In the genomic region with DNA sequence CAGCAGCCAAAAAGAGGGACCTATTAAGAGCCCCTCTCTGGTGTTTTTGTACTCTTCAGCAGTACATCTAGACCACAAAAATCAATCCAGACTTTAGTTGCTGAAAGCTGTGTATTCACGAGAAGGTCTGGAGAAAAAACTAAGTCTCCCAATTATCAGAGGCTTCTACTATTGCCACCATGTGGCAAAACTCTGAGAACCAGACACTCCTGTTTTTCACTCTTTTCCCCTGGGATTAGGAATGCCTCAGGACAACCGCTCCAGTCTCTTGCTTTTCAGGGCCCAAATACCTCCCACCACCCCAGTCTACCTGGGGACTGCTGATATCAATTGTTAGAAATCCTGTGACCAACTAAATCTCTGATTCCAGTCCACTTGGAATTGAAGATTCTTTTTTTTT, we compare ENCODE assay signal across 1 cellular context.
TF ChIP-seq lines count a peak whose summit lies in the region.

No MANE protein-coding gene starts in this region.

TF ChIP-seq in GM23338, 12 proteins besides CTCF, POLR2A, EP300 and RAD21 (continued from another document):
- TF ChIP-seq, protein P1, sequence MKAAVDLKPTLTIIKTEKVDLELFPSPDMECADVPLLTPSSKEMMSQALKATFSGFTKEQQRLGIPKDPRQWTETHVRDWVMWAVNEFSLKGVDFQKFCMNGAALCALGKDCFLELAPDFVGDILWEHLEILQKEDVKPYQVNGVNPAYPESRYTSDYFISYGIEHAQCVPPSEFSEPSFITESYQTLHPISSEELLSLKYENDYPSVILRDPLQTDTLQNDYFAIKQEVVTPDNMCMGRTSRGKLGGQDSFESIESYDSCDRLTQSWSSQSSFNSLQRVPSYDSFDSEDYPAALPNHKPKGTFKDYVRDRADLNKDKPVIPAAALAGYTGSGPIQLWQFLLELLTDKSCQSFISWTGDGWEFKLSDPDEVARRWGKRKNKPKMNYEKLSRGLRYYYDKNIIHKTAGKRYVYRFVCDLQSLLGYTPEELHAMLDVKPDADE (IDR thresholded peaks at IDR 0.05) = no peak
- TF ChIP-seq STAT1 (IDR thresholded peaks at IDR 0.05; ENCODE audit: unreplicated experiment) = no peak
- TF ChIP-seq EZH2phosphoT487 (IDR thresholded peaks at IDR 0.05; ENCODE audit: unreplicated experiment) = no peak
- TF ChIP-seq, protein P2, sequence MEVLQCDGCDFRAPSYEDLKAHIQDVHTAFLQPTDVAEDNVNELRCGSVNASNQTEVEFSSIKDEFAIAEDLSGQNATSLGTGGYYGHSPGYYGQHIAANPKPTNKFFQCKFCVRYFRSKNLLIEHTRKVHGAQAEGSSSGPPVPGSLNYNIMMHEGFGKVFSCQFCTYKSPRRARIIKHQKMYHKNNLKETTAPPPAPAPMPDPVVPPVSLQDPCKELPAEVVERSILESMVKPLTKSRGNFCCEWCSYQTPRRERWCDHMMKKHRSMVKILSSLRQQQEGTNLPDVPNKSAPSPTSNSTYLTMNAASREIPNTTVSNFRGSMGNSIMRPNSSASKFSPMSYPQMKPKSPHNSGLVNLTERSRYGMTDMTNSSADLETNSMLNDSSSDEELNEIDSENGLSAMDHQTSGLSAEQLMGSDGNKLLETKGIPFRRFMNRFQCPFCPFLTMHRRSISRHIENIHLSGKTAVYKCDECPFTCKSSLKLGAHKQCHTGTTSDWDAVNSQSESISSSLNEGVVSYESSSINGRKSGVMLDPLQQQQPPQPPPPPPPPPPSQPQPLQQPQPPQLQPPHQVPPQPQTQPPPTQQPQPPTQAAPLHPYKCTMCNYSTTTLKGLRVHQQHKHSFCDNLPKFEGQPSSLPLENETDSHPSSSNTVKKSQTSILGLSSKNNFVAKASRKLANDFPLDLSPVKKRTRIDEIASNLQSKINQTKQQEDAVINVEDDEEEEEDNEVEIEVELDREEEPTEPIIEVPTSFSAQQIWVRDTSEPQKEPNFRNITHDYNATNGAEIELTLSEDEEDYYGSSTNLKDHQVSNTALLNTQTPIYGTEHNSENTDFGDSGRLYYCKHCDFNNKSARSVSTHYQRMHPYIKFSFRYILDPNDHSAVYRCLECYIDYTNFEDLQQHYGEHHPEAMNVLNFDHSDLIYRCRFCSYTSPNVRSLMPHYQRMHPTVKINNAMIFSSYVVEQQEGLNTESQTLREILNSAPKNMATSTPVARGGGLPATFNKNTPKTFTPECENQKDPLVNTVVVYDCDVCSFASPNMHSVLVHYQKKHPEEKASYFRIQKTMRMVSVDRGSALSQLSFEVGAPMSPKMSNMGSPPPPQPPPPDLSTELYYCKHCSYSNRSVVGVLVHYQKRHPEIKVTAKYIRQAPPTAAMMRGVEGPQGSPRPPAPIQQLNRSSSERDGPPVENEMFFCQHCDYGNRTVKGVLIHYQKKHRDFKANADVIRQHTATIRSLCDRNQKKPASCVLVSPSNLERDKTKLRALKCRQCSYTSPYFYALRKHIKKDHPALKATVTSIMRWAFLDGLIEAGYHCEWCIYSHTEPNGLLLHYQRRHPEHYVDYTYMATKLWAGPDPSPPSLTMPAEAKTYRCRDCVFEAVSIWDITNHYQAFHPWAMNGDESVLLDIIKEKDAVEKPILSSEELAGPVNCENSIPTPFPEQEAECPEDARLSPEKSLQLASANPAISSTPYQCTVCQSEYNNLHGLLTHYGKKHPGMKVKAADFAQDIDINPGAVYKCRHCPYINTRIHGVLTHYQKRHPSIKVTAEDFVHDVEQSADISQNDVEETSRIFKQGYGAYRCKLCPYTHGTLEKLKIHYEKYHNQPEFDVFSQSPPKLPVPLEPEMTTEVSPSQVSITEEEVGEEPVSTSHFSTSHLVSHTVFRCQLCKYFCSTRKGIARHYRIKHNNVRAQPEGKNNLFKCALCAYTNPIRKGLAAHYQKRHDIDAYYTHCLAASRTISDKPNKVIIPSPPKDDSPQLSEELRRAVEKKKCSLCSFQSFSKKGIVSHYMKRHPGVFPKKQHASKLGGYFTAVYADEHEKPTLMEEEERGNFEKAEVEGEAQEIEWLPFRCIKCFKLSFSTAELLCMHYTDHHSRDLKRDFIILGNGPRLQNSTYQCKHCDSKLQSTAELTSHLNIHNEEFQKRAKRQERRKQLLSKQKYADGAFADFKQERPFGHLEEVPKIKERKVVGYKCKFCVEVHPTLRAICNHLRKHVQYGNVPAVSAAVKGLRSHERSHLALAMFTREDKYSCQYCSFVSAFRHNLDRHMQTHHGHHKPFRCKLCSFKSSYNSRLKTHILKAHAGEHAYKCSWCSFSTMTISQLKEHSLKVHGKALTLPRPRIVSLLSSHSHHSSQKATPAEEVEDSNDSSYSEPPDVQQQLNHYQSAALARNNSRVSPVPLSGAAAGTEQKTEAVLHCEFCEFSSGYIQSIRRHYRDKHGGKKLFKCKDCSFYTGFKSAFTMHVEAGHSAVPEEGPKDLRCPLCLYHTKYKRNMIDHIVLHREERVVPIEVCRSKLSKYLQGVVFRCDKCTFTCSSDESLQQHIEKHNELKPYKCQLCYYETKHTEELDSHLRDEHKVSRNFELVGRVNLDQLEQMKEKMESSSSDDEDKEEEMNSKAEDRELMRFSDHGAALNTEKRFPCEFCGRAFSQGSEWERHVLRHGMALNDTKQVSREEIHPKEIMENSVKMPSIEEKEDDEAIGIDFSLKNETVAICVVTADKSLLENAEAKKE (CRISPR knock-in tag; IDR thresholded peaks at IDR 0.05) = no peak
- no peak for TF ChIP-seq EZH2 (IDR thresholded peaks at IDR 0.05; ENCODE audit: low read depth, unreplicated experiment)
- TF ChIP-seq CREB1 (CRISPR knock-in tag; IDR thresholded peaks at IDR 0.05; ENCODE audit: low read depth) = no peak
- no peak for TF ChIP-seq JUNB (IDR thresholded peaks at IDR 0.05; ENCODE audit: unreplicated experiment)
TF ChIP-seq in GM23338: peak in this region for 0.
